Comparison of ENCODE assay signal across 1 cellular context in the genomic region with DNA sequence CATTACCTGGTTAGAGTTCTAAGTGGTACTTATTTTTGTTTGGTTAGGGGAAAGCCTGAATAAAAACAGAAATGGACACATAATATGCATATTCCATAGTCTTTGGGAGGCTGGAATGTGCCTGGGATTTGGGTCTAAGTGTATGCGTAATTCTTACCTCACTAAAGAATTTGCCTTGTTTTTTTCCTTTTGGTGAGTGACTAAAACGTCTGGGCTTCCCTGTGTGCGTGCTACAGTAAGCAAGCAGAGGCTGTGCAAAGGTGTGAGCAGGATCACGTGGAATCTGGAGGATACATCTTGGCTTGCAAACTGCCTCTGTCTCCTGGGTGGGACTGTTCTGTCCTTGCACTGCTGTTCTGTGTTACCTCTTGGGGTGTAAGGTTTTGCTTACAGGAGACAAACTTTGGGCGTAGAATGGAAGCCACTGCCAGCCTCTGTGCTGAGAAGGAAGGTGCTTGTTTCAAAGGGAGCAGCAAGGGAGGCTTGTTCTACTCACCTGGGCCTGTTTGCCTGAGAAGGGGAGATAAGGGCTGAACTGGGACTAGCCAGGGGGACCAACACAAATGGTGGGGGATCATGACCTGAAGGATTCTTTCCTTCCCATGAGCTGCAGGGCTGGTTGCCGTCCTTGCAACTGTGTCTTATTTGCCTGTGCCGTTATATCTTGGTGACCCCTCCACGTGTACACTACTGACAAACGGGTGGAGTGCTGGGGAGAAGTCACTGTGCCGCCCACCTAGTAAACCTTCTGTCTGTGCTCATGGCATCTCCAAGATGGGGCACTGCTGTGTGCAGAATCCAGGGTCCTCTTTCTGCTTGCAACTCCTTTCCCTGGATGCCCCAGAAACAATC.
TF ChIP-seq lines count a peak whose summit lies in the region.

No MANE protein-coding gene starts in this region.

TF ChIP-seq in HepG2, 621 proteins besides CTCF, POLR2A, EP300 and RAD21 (continued from another document and continues in another):
- TF ChIP-seq, protein P1, sequence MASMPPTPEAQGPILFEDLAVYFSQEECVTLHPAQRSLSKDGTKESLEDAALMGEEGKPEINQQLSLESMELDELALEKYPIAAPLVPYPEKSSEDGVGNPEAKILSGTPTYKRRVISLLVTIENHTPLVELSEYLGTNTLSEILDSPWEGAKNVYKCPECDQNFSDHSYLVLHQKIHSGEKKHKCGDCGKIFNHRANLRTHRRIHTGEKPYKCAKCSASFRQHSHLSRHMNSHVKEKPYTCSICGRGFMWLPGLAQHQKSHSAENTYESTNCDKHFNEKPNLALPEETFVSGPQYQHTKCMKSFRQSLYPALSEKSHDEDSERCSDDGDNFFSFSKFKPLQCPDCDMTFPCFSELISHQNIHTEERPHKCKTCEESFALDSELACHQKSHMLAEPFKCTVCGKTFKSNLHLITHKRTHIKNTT (CRISPR knock-in tag; IDR thresholded peaks at IDR 0.05): no peak
- TF ChIP-seq HCFC1 (IDR thresholded peaks at IDR 0.05; ENCODE audit: low read depth, low read length) (peak; percentile 30; the same call in 1 of the 2 replicates), ZNF329 (CRISPR knock-in tag; IDR thresholded peaks at IDR 0.05; ENCODE audit: low read depth) (no peak), ZNF501 (CRISPR knock-in tag; IDR thresholded peaks at IDR 0.05) (no peak), ZNF879 (CRISPR knock-in tag; IDR thresholded peaks at IDR 0.05) (no peak), ZNF20 (CRISPR knock-in tag; IDR thresholded peaks at IDR 0.05) (no peak), NFKBIZ (CRISPR knock-in tag; IDR thresholded peaks at IDR 0.05) (no peak), PAX8 (CRISPR knock-in tag; IDR thresholded peaks at IDR 0.05; ENCODE audit: borderline replicate concordance) (no peak), ZNF335 (CRISPR knock-in tag; IDR thresholded peaks at IDR 0.05) (no peak), PHF5A (CRISPR knock-in tag; IDR thresholded peaks at IDR 0.05; ENCODE audit: low read depth, unreplicated experiment) (no peak), NONO (IDR thresholded peaks at IDR 0.05) (peak; percentile 87; the same call in 1 of the 2 replicates), NONO (CRISPR knock-in tag; conservative IDR thresholded peaks at IDR 0.05) (0 out of 2 replicates have a peak, but pooled peaks have one; percentile 21), HMG20B (CRISPR knock-in tag; conservative IDR thresholded peaks at IDR 0.05) (no peak), KLF11 (CRISPR knock-in tag; IDR thresholded peaks at IDR 0.05) (no peak), YEATS2 (CRISPR knock-in tag; IDR thresholded peaks at IDR 0.05; ENCODE audit: borderline replicate concordance) (0 out of 2 replicates have a peak, but pooled peaks have one; percentile 9), ZNF225 (CRISPR knock-in tag; IDR thresholded peaks at IDR 0.05) (0 out of 2 replicates have a peak, but pooled peaks have one; percentile 42), MZF1 (CRISPR knock-in tag; IDR thresholded peaks at IDR 0.05; ENCODE audit: borderline replicate concordance) (no peak), RELA (CRISPR knock-in tag; IDR thresholded peaks at IDR 0.05) (no peak), ZNF672 (CRISPR knock-in tag; IDR thresholded peaks at IDR 0.05) (no peak), FOXJ3 (CRISPR knock-in tag; IDR thresholded peaks at IDR 0.05; ENCODE audit: borderline replicate concordance) (no peak), ZKSCAN8 (CRISPR knock-in tag; IDR thresholded peaks at IDR 0.05; ENCODE audit: borderline replicate concordance) (no peak), ZNF562 (CRISPR knock-in tag; IDR thresholded peaks at IDR 0.05; ENCODE audit: borderline replicate concordance) (no peak)
- TF ChIP-seq, protein P2, sequence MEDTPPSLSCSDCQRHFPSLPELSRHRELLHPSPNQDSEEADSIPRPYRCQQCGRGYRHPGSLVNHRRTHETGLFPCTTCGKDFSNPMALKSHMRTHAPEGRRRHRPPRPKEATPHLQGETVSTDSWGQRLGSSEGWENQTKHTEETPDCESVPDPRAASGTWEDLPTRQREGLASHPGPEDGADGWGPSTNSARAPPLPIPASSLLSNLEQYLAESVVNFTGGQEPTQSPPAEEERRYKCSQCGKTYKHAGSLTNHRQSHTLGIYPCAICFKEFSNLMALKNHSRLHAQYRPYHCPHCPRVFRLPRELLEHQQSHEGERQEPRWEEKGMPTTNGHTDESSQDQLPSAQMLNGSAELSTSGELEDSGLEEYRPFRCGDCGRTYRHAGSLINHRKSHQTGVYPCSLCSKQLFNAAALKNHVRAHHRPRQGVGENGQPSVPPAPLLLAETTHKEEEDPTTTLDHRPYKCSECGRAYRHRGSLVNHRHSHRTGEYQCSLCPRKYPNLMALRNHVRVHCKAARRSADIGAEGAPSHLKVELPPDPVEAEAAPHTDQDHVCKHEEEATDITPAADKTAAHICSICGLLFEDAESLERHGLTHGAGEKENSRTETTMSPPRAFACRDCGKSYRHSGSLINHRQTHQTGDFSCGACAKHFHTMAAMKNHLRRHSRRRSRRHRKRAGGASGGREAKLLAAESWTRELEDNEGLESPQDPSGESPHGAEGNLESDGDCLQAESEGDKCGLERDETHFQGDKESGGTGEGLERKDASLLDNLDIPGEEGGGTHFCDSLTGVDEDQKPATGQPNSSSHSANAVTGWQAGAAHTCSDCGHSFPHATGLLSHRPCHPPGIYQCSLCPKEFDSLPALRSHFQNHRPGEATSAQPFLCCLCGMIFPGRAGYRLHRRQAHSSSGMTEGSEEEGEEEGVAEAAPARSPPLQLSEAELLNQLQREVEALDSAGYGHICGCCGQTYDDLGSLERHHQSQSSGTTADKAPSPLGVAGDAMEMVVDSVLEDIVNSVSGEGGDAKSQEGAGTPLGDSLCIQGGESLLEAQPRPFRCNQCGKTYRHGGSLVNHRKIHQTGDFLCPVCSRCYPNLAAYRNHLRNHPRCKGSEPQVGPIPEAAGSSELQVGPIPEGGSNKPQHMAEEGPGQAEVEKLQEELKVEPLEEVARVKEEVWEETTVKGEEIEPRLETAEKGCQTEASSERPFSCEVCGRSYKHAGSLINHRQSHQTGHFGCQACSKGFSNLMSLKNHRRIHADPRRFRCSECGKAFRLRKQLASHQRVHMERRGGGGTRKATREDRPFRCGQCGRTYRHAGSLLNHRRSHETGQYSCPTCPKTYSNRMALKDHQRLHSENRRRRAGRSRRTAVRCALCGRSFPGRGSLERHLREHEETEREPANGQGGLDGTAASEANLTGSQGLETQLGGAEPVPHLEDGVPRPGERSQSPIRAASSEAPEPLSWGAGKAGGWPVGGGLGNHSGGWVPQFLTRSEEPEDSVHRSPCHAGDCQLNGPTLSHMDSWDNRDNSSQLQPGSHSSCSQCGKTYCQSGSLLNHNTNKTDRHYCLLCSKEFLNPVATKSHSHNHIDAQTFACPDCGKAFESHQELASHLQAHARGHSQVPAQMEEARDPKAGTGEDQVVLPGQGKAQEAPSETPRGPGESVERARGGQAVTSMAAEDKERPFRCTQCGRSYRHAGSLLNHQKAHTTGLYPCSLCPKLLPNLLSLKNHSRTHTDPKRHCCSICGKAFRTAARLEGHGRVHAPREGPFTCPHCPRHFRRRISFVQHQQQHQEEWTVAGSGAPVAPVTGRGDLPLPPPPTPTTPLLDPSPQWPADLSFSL (CRISPR knock-in tag; IDR thresholded peaks at IDR 0.05): 0 out of 2 replicates have a peak, but pooled peaks have one; percentile 20
- TF ChIP-seq, protein P3, sequence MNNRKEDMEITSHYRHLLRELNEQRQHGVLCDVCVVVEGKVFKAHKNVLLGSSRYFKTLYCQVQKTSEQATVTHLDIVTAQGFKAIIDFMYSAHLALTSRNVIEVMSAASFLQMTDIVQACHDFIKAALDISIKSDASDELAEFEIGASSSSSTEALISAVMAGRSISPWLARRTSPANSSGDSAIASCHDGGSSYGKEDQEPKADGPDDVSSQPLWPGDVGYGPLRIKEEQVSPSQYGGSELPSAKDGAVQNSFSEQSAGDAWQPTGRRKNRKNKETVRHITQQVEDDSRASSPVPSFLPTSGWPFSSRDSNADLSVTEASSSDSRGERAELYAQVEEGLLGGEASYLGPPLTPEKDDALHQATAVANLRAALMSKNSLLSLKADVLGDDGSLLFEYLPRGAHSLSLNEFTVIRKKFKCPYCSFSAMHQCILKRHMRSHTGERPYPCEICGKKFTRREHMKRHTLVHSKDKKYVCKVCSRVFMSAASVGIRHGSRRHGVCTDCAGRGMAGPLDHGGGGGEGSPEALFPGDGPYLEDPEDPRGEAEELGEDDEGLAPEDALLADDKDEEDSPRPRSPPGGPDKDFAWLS (CRISPR knock-in tag; IDR thresholded peaks at IDR 0.05; ENCODE audit: borderline replicate concordance): no peak
- TF ChIP-seq, protein P4, sequence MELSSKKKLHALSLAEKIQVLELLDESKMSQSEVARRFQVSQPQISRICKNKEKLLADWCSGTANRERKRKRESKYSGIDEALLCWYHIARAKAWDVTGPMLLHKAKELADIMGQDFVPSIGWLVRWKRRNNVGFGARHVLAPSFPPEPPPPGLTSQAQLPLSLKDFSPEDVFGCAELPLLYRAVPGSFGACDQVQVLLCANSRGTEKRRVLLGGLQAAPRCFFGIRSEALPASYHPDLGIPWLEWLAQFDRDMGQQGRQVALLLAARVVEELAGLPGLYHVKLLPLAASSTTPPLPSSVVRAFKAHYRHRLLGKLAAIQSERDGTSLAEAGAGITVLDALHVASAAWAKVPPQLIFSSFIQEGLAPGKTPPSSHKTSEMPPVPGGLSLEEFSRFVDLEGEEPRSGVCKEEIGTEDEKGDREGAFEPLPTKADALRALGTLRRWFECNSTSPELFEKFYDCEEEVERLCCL (CRISPR knock-in tag; IDR thresholded peaks at IDR 0.05; ENCODE audit: borderline replicate concordance): no peak
- TF ChIP-seq, protein P5, sequence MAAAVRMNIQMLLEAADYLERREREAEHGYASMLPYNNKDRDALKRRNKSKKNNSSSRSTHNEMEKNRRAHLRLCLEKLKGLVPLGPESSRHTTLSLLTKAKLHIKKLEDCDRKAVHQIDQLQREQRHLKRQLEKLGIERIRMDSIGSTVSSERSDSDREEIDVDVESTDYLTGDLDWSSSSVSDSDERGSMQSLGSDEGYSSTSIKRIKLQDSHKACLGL (CRISPR knock-in tag; IDR thresholded peaks at IDR 0.05): no peak
- TF ChIP-seq, protein P6, sequence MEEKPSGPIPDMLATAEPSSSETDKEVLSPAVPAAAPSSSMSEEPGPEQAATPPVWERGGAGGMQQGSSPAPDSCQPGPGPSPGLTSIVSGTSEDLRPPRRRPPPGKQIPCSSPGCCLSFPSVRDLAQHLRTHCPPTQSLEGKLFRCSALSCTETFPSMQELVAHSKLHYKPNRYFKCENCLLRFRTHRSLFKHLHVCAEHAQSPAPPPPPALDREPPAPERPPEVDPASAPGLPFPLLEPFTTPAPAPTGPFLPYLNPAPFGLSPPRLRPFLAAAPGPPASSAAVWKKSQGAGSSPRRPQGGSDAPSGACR (CRISPR knock-in tag; IDR thresholded peaks at IDR 0.05): no peak
- TF ChIP-seq, protein P7, sequence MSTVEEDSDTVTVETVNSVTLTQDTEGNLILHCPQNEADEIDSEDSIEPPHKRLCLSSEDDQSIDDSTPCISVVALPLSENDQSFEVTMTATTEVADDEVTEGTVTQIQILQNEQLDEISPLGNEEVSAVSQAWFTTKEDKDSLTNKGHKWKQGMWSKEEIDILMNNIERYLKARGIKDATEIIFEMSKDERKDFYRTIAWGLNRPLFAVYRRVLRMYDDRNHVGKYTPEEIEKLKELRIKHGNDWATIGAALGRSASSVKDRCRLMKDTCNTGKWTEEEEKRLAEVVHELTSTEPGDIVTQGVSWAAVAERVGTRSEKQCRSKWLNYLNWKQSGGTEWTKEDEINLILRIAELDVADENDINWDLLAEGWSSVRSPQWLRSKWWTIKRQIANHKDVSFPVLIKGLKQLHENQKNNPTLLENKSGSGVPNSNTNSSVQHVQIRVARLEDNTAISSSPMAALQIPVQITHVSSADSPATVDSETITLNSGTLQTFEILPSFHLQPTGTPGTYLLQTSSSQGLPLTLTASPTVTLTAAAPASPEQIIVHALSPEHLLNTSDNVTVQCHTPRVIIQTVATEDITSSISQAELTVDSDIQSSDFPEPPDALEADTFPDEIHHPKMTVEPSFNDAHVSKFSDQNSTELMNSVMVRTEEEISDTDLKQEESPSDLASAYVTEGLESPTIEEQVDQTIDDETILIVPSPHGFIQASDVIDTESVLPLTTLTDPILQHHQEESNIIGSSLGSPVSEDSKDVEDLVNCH (CRISPR knock-in tag; IDR thresholded peaks at IDR 0.05): no peak
- TF ChIP-seq, protein P8, sequence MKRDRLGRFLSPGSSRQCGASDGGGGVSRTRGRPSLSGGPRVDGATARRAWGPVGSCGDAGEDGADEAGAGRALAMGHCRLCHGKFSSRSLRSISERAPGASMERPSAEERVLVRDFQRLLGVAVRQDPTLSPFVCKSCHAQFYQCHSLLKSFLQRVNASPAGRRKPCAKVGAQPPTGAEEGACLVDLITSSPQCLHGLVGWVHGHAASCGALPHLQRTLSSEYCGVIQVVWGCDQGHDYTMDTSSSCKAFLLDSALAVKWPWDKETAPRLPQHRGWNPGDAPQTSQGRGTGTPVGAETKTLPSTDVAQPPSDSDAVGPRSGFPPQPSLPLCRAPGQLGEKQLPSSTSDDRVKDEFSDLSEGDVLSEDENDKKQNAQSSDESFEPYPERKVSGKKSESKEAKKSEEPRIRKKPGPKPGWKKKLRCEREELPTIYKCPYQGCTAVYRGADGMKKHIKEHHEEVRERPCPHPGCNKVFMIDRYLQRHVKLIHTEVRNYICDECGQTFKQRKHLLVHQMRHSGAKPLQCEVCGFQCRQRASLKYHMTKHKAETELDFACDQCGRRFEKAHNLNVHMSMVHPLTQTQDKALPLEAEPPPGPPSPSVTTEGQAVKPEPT (CRISPR knock-in tag; IDR thresholded peaks at IDR 0.05; ENCODE audit: low read depth): no peak
- TF ChIP-seq, protein P9, sequence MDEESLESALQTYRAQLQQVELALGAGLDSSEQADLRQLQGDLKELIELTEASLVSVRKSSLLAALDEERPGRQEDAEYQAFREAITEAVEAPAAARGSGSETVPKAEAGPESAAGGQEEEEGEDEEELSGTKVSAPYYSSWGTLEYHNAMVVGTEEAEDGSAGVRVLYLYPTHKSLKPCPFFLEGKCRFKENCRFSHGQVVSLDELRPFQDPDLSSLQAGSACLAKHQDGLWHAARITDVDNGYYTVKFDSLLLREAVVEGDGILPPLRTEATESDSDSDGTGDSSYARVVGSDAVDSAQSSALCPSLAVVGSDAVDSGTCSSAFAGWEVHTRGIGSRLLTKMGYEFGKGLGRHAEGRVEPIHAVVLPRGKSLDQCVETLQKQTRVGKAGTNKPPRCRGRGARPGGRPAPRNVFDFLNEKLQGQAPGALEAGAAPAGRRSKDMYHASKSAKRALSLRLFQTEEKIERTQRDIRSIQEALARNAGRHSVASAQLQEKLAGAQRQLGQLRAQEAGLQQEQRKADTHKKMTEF (CRISPR knock-in tag; IDR thresholded peaks at IDR 0.05): no peak
